Comparison of ENCODE assay signal across 16 cellular contexts in the genomic region with DNA sequence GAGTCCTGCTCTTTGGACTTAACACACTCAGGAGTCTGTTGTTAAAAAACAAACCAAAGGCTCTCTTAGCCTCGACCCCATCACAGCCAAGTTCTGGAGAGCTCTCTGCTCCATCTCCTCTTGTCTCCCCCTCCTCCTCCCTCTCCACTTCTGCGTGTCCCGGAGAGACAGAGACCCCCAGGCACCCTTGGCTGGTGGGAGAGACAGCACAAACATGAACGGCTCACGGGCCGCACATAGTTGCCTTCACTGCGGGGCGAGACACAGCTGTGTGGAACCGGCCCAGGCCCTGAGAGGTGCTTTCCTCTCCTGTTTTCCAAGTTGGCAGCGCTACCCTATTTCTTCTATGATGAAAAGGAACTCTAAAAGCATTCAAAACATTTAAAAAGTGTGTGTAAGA. TPM values are rescaled to one million over a fixed set of nuclear protein-coding genes. Genes with fewer than 3 reads are reported as not detected.
"Had no signal": no experiment of that assay in that cellular context is flagged by ENCODE, and none has a peak within 500 bp of the region (broad histone marks: within the 10 kb centered on the region; RNA-seq: fewer than 3 reads in every experiment).

No MANE protein-coding gene starts in this region.

- H3K36me3 ChIP-seq: gastroesophageal sphincter, SJSA1 had no signal

- H3K4me3 Mint-ChIP-seq: activated CD4-positive, alpha-beta T cell treated with anti-CD3 and anti-CD28 coated beads, Interleukin-2, amount 10 ng/mL, durations not matched to agents 7 days and 5 days; type B pancreatic cell had no signal

- H3K9ac ChIP-seq: parathyroid adenoma had no signal

- H3K4me1 Mint-ChIP-seq: activated CD4-positive, alpha-beta T cell treated with anti-CD3 and anti-CD28 coated beads, Interleukin-2, amount 10 ng/mL, durations not matched to agents 7 days and 5 days had no signal

- H3K36me3 Mint-ChIP-seq: type B pancreatic cell had no signal

- H3K4me3 ChIP-seq: gastroesophageal sphincter, SJSA1, skin epidermis had no signal

- H3K27ac Mint-ChIP-seq: activated CD4-positive, alpha-beta T cell treated with anti-CD3 and anti-CD28 coated beads, Interleukin-2, amount 10 ng/mL, durations not matched to agents 7 days and 5 days; type B pancreatic cell had no signal

- ATAC-seq: gastroesophageal sphincter had no signal

- H3K4me1 ChIP-seq: gastroesophageal sphincter, parathyroid adenoma, SJSA1 had no signal

- H3K27ac ChIP-seq: gastroesophageal sphincter, parathyroid adenoma, SJSA1, skin epidermis had no signal

- H2AFZ ChIP-seq: parathyroid adenoma had no signal

- DNase-seq: activated CD4-positive, alpha-beta T cell treated with anti-CD3 and anti-CD28 coated beads, Interleukin-2, amount 10 ng/mL, durations not matched to agents 7 days and 5 days; activated CD8-positive, alpha-beta memory T cell treated with anti-CD3 and anti-CD28 coated beads for 24 hours; activated T-cell treated with anti-CD3 and anti-CD28 coated beads for 4 hours; caudate nucleus; islet precursor cell; mesendoderm; stimulated activated CD4-positive, alpha-beta T cell treated with anti-CD3 and anti-CD28 coated beads, Interleukin-4, amount 100 ng/mL, for 24 hours; stimulated activated naive CD4-positive, alpha-beta T cell; substantia nigra had no signal

RNA-seq across cellular contexts. Expression of a gene that starts 23.3 kb away (rescaled TPM):
- total RNA-seq: activated CD4-positive, alpha-beta T cell treated with anti-CD3 and anti-CD28 coated beads, Interleukin-2, amount 10 ng/mL, durations not matched to agents 7 days and 5 days; SJSA1 had no signal

RNA-seq across cellular contexts. Expression of a gene that starts 33.6 kb away (rescaled TPM):
- total RNA-seq: activated CD4-positive, alpha-beta T cell treated with anti-CD3 and anti-CD28 coated beads, Interleukin-2, amount 10 ng/mL, durations not matched to agents 7 days and 5 days; gastroesophageal sphincter; liver; renal cortical epithelial cell; SJSA1 had no signal

RNA-seq across cellular contexts. Expression of a gene that starts 56.8 kb away (rescaled TPM):
- total RNA-seq: liver, renal cortical epithelial cell had no signal
